ENCODE assay signal across 11 cellular contexts in the genomic region with DNA sequence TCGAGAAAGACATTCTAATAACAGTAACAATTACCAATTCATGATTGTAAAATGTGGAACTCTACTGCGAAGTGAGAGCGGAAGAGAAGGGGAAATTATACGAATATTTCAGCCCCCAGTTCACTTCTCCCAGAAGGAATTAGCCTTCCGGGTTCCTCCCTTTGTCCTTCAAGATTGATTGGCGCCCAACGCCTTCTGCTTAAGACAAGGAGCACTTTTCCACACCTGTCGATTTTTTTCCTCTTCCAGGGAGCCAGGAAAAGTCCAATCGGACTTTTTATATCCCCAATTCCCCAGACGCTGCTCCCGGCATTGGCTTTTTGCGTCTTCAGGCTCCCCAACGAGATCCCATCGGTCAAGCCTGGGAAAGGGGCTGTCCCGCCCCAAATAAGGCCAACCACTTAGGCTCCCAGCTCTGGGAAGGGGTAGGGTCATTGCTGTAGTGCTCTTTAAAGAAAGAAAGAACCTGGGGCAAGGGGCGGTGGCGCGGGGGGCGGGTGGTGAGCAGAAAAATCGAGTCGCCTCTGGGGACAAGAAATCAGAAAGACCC. TPM values are rescaled to one million over a fixed set of nuclear protein-coding genes. Genes with fewer than 3 reads are reported as not detected.
DNase-seq lines count a peak whose midpoint lies in the region; ATAC-seq, FAIRE-seq and TF ChIP-seq lines count a peak whose summit lies in the region.
"Had no signal": no experiment of that assay in that cellular context is flagged by ENCODE, and none has a peak within 500 bp of the region (broad histone marks: within the 10 kb centered on the region; RNA-seq: fewer than 3 reads in every experiment).

No MANE protein-coding gene starts in this region.

- H3K4me3 ChIP-seq in upper lobe of left lung = peak overlapping the region; percentile 12 to 71 (median 64)

- TF ChIP-seq POLR2A in upper lobe of left lung (IDR thresholded peaks at IDR 0.05) = no peak
- no peak for TF ChIP-seq POLR2A in H54 (IDR thresholded peaks at IDR 0.05; ENCODE audit: low read depth, low read length)

- peak overlapping the region; percentile 86 to 91 (median 90) for H3K27ac ChIP-seq in upper lobe of left lung

- no peaks in the 10 kb centered on the region for H3K9me3 Mint-ChIP-seq in endothelial cell (ENCODE audit: unreplicated experiment)

- peaks cover 0 to 13% (median 6%) of the 10 kb centered on the region in 4 donors for H3K4me1 ChIP-seq in upper lobe of left lung

- H3K27me3 ChIP-seq in upper lobe of left lung = no peaks in the 10 kb centered on the region

- TF ChIP-seq CTCF in endothelial cell (IDR thresholded peaks at IDR 0.05; ENCODE audit: unreplicated experiment) (no peak), upper lobe of left lung (IDR thresholded peaks at IDR 0.05) (no peak)

- H3K4me3 Mint-ChIP-seq in endothelial cell (ENCODE audit: unreplicated experiment) = peak overlapping the region; percentile 95

- no peaks in the 10 kb centered on the region for H3K36me3 ChIP-seq in upper lobe of left lung

- H3K9me3 ChIP-seq in upper lobe of left lung = no peaks in the 10 kb centered on the region

- H3K27ac Mint-ChIP-seq in endothelial cell (ENCODE audit: unreplicated experiment) = peak overlapping the region; percentile 93

- 11 to 16% methylated on average over 21 of the region's 21 CpGs for WGBS in upper lobe of left lung, 2 donors

- H3K36me3 Mint-ChIP-seq in endothelial cell (ENCODE audit: low read depth, unreplicated experiment) = peaks cover 4% of the 10 kb centered on the region

- H3K27me3 Mint-ChIP-seq in endothelial cell (ENCODE audit: unreplicated experiment) = no peaks in the 10 kb centered on the region

- FAIRE-seq in H54 (lab: Jason Lieb, UNC) = no peak

- DNase-seq in NCI-H82 (lab: John Stamatoyannopoulos, UW) (peak; percentile 3), NCI-H82 treated with DMSO at 0.1 percent for 48 hours (lab: John Stamatoyannopoulos, UW; ENCODE audit: unreplicated experiment) (no peak), endothelial cell (ENCODE audit: low spot score) (peak; percentile 47), mucosa of gallbladder (ENCODE audit: low spot score) (peak; percentile 29), upper lobe of left lung (peak; percentile 61 to 80), H54 (ENCODE audit: insufficient read length, low spot score) (no peak), NCI-H446 treated with DMSO at 0.1 percent for 48 hours (lab: John Stamatoyannopoulos, UW) (no peak)
- DNase-seq: activated CD4-positive, CD25-positive, alpha-beta regulatory T cell; stimulated activated CD4-positive, alpha-beta T cell treated with anti-CD3 and anti-CD28 coated beads, Interleukin-2, amount 100 ng/mL, for 24 hours had no signal

- ATAC-seq in upper lobe of left lung (ENCODE audit: low FRiP score in 2 of 2) = peak; percentile 41 to 71
- no peak for ATAC-seq in HG03108 (IDR thresholded peaks at IDR 0.05; ENCODE audit: unreplicated experiment)

- TF ChIP-seq EP300 in upper lobe of left lung (IDR thresholded peaks at IDR 0.05) = no peak

- H3K4me1 Mint-ChIP-seq in endothelial cell (ENCODE audit: unreplicated experiment) = peaks cover 31% of the 10 kb centered on the region

RNA-seq across cellular contexts. Expression of a gene that starts 1.5 kb away (rescaled TPM):
- total RNA-seq in endothelial cell (ENCODE audit: unreplicated experiment) = 65.4 TPM
- 12.6 TPM for total RNA-seq in mucosa of gallbladder
- total RNA-seq in upper lobe of left lung = 10 to 100 TPM in 4 of 6 donors, 1 to 10 TPM in 2; 2.1 to 19.5 (median 13.2) TPM
- total RNA-seq: M059J had no signal

RNA-seq across cellular contexts. Expression of a gene that starts 58.1 kb away (rescaled TPM):
- total RNA-seq in endothelial cell (ENCODE audit: unreplicated experiment) = 0.87 TPM
- total RNA-seq in mucosa of gallbladder = 0.03 TPM
- under 1 TPM in 5 of 6 donors, not detected in 1; under 0.01 to 0.98 (median 0.30) TPM for total RNA-seq in upper lobe of left lung
- total RNA-seq: M059J had no signal

Comparison
In these comparisons a context has a peak if more than half of its experiments do, and no peak if none do; other contexts are left out.
1. DNase-seq: peak in NCI-H82 (single experiment), endothelial cell (single experiment), mucosa of gallbladder (single experiment) and upper lobe of left lung (2 of 2); none in NCI-H82 treated with DMSO at 0.1 percent for 48 hours (single experiment), H54 (single experiment) and NCI-H446 treated with DMSO at 0.1 percent for 48 hours (single experiment).